1 cellular context compared by ENCODE assay signal in the genomic region with DNA sequence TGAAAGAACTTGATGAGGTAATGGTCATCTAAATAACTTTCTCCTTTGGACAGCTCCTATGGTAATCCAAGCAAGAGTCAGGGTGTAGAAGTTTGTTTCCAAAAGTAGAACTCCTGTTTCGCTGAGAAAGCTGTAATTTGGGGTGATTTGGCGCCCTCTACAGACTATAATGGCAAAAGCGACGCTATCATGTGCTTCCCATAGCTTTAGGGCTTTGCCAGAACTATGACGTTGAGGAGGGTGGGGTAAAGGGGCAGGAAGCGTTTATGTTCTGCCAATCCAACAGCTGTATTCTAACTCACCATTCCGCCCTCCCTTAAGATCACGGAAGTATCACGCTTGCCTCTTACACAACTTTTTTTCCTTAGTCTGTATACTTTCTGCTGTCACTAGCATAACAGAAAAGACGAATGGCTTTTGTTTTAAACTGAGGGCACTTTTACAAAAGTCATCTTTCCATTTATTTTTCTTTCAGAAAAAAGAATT.
TF ChIP-seq lines count a peak whose summit lies in the region.

A gene with protein sequence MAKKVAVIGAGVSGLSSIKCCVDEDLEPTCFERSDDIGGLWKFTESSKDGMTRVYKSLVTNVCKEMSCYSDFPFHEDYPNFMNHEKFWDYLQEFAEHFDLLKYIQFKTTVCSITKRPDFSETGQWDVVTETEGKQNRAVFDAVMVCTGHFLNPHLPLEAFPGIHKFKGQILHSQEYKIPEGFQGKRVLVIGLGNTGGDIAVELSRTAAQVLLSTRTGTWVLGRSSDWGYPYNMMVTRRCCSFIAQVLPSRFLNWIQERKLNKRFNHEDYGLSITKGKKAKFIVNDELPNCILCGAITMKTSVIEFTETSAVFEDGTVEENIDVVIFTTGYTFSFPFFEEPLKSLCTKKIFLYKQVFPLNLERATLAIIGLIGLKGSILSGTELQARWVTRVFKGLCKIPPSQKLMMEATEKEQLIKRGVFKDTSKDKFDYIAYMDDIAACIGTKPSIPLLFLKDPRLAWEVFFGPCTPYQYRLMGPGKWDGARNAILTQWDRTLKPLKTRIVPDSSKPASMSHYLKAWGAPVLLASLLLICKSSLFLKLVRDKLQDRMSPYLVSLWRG (plus strand): TSS at position 349 of the 486 bp plus-strand sequence. CDS start 5,643 bp downstream, outside the sequence.

TF ChIP-seq in GM12878, 131 proteins besides CTCF, POLR2A, EP300 and RAD21 (continued from another document):
- TF ChIP-seq, protein P1, sequence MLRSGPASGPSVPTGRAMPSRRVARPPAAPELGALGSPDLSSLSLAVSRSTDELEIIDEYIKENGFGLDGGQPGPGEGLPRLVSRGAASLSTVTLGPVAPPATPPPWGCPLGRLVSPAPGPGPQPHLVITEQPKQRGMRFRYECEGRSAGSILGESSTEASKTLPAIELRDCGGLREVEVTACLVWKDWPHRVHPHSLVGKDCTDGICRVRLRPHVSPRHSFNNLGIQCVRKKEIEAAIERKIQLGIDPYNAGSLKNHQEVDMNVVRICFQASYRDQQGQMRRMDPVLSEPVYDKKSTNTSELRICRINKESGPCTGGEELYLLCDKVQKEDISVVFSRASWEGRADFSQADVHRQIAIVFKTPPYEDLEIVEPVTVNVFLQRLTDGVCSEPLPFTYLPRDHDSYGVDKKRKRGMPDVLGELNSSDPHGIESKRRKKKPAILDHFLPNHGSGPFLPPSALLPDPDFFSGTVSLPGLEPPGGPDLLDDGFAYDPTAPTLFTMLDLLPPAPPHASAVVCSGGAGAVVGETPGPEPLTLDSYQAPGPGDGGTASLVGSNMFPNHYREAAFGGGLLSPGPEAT (IDR thresholded peaks at IDR 0.05; ENCODE audit: low read depth), result 0 out of 2 replicates have a peak, but pooled peaks have one; percentile 29
- TF ChIP-seq TAF1 (IDR thresholded peaks at IDR 0.05; ENCODE audit: borderline replicate concordance, low read depth, low read length), result peak; percentile 45; the same call in 1 of the 2 replicates
- TF ChIP-seq NR2C1 (IDR thresholded peaks at IDR 0.05), result no peak
- TF ChIP-seq MXI1 (IDR thresholded peaks at IDR 0.05; ENCODE audit: low read depth, low read length), result peak; percentile 57
- TF ChIP-seq RBBP5 (conservative IDR thresholded peaks at IDR 0.05), result no peak
- TF ChIP-seq, protein P2, sequence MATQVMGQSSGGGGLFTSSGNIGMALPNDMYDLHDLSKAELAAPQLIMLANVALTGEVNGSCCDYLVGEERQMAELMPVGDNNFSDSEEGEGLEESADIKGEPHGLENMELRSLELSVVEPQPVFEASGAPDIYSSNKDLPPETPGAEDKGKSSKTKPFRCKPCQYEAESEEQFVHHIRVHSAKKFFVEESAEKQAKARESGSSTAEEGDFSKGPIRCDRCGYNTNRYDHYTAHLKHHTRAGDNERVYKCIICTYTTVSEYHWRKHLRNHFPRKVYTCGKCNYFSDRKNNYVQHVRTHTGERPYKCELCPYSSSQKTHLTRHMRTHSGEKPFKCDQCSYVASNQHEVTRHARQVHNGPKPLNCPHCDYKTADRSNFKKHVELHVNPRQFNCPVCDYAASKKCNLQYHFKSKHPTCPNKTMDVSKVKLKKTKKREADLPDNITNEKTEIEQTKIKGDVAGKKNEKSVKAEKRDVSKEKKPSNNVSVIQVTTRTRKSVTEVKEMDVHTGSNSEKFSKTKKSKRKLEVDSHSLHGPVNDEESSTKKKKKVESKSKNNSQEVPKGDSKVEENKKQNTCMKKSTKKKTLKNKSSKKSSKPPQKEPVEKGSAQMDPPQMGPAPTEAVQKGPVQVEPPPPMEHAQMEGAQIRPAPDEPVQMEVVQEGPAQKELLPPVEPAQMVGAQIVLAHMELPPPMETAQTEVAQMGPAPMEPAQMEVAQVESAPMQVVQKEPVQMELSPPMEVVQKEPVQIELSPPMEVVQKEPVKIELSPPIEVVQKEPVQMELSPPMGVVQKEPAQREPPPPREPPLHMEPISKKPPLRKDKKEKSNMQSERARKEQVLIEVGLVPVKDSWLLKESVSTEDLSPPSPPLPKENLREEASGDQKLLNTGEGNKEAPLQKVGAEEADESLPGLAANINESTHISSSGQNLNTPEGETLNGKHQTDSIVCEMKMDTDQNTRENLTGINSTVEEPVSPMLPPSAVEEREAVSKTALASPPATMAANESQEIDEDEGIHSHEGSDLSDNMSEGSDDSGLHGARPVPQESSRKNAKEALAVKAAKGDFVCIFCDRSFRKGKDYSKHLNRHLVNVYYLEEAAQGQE (IDR thresholded peaks at IDR 0.05; ENCODE audit: low read depth, low read length), result peak; percentile 37; the same call in 1 of the 2 replicates
- TF ChIP-seq, protein P3, sequence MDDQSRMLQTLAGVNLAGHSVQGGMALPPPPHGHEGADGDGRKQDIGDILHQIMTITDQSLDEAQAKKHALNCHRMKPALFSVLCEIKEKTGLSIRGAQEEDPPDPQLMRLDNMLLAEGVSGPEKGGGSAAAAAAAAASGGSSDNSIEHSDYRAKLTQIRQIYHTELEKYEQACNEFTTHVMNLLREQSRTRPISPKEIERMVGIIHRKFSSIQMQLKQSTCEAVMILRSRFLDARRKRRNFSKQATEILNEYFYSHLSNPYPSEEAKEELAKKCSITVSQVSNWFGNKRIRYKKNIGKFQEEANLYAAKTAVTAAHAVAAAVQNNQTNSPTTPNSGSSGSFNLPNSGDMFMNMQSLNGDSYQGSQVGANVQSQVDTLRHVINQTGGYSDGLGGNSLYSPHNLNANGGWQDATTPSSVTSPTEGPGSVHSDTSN (IDR thresholded peaks at IDR 0.05; ENCODE audit: insufficient replicate concordance, low read depth, low read length), result peak; percentile 17
- no peak for TF ChIP-seq SMAD5 (IDR thresholded peaks at IDR 0.05; ENCODE audit: low read depth)
- TF ChIP-seq, protein P4, sequence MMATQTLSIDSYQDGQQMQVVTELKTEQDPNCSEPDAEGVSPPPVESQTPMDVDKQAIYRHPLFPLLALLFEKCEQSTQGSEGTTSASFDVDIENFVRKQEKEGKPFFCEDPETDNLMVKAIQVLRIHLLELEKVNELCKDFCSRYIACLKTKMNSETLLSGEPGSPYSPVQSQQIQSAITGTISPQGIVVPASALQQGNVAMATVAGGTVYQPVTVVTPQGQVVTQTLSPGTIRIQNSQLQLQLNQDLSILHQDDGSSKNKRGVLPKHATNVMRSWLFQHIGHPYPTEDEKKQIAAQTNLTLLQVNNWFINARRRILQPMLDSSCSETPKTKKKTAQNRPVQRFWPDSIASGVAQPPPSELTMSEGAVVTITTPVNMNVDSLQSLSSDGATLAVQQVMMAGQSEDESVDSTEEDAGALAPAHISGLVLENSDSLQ (IDR thresholded peaks at IDR 0.05), result peak; percentile 74; the same call in 1 of the 2 replicates
- 0 out of 4 replicates have a peak, but pooled peaks of 1 of the 2 experiments have one; percentile 30 for TF ChIP-seq BHLHE40 (IDR thresholded peaks at IDR 0.05; ENCODE audit: borderline replicate concordance in 1 of 2, low read depth in 2 of 2, low read length in 1 of 2)
- TF ChIP-seq CREB1 (IDR thresholded peaks at IDR 0.05; ENCODE audit: low read depth), result peak; percentile 81
- TF ChIP-seq YY1 (IDR thresholded peaks at IDR 0.05; ENCODE audit: low read depth, low read length), result peak; percentile 47; the same call in 1 of the 2 replicates
- peak; percentile 64; the same call in 1 of the 2 replicates for TF ChIP-seq POLR2AphosphoS5 (IDR thresholded peaks at IDR 0.05; ENCODE audit: low read length)
- TF ChIP-seq ATF7 (IDR thresholded peaks at IDR 0.05; ENCODE audit: low read depth), result peak; percentile 86
- peak; percentile 20; the same call in 1 of the 2 replicates for TF ChIP-seq FOXM1 (IDR thresholded peaks at IDR 0.05; ENCODE audit: low read depth, low read length)
- TF ChIP-seq CREM (IDR thresholded peaks at IDR 0.05; ENCODE audit: low read depth), result peak; percentile 75
- peak; percentile 49; the same call in 1 of the 2 replicates for TF ChIP-seq SMC3 (IDR thresholded peaks at IDR 0.05; ENCODE audit: borderline replicate concordance, low read length)
- TF ChIP-seq, protein P5, sequence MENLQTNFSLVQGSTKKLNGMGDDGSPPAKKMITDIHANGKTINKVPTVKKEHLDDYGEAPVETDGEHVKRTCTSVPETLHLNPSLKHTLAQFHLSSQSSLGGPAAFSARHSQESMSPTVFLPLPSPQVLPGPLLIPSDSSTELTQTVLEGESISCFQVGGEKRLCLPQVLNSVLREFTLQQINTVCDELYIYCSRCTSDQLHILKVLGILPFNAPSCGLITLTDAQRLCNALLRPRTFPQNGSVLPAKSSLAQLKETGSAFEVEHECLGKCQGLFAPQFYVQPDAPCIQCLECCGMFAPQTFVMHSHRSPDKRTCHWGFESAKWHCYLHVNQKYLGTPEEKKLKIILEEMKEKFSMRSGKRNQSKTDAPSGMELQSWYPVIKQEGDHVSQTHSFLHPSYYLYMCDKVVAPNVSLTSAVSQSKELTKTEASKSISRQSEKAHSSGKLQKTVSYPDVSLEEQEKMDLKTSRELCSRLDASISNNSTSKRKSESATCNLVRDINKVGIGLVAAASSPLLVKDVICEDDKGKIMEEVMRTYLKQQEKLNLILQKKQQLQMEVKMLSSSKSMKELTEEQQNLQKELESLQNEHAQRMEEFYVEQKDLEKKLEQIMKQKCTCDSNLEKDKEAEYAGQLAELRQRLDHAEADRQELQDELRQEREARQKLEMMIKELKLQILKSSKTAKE (IDR thresholded peaks at IDR 0.05; ENCODE audit: low read depth, poor library complexity, severe bottlenecking), result no peak
- no peak for TF ChIP-seq RELA (IDR thresholded peaks at IDR 0.05; ENCODE audit: borderline replicate concordance, partially characterized antibody)
